8 cellular contexts compared by ENCODE assay signal in genomic region chr4:82890913-82891727, GRCh38. TPM values are rescaled to one million over a fixed set of nuclear protein-coding genes. Genes with fewer than 3 reads are reported as not detected.
DNase-seq lines count a peak whose midpoint lies in the region; ATAC-seq and TF ChIP-seq lines count a peak whose summit lies in the region.

A gene with protein sequence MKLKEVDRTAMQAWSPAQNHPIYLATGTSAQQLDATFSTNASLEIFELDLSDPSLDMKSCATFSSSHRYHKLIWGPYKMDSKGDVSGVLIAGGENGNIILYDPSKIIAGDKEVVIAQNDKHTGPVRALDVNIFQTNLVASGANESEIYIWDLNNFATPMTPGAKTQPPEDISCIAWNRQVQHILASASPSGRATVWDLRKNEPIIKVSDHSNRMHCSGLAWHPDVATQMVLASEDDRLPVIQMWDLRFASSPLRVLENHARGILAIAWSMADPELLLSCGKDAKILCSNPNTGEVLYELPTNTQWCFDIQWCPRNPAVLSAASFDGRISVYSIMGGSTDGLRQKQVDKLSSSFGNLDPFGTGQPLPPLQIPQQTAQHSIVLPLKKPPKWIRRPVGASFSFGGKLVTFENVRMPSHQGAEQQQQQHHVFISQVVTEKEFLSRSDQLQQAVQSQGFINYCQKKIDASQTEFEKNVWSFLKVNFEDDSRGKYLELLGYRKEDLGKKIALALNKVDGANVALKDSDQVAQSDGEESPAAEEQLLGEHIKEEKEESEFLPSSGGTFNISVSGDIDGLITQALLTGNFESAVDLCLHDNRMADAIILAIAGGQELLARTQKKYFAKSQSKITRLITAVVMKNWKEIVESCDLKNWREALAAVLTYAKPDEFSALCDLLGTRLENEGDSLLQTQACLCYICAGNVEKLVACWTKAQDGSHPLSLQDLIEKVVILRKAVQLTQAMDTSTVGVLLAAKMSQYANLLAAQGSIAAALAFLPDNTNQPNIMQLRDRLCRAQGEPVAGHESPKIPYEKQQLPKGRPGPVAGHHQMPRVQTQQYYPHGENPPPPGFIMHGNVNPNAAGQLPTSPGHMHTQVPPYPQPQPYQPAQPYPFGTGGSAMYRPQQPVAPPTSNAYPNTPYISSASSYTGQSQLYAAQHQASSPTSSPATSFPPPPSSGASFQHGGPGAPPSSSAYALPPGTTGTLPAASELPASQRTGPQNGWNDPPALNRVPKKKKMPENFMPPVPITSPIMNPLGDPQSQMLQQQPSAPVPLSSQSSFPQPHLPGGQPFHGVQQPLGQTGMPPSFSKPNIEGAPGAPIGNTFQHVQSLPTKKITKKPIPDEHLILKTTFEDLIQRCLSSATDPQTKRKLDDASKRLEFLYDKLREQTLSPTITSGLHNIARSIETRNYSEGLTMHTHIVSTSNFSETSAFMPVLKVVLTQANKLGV (minus strand): TSS chr4:82891153. CDS start chr4:82881936, 9,217 bp downstream.

- H3K4me1 ChIP-seq in left ventricle myocardium inferior, result peaks cover 51% of the 10 kb centered on the region
- no peaks in the 10 kb centered on the region for H3K4me1 ChIP-seq in prostate gland (replicated peaks)
- peaks cover 2% of the 10 kb centered on the region for H3K4me1 ChIP-seq in urinary bladder (ENCODE audit: insufficient read depth)

- peak within 1 kb of the TSS; percentile 88 for H3K4me3 Mint-ChIP-seq in T-helper 1 cell treated with Interleukin-12 subunit alpha and Interleukin-12 subunit beta and Interleukin-4 antibody, amounts not matched to agents 30 μg/mL and 1 μg/mL, for 36 hours

- peak; percentile 95 for ATAC-seq in HG02885 (IDR thresholded peaks at IDR 0.05; ENCODE audit: poor library complexity, unreplicated experiment)

- intact Hi-C loops in left ventricle myocardium inferior (cut with micrococcal nuclease), result no loop called here
- intact Hi-C loops in prostate gland (cut with DNase I), result loop anchor here (2.0 to 10.0 kb wide), 3 partner anchors 364 to 519 kb away; partner anchors contain the start of genes ENOPH1, HNRNPD and HNRNPDL

- peaks cover 34% of the 10 kb centered on the region for H3K4me1 Mint-ChIP-seq in T-helper 1 cell treated with Interleukin-12 subunit alpha and Interleukin-12 subunit beta and Interleukin-4 antibody, amounts not matched to agents 30 μg/mL and 1 μg/mL, for 36 hours (ENCODE audit: low read depth)

- WGBS in prostate gland, result under 1% methylated on average over 46 of the region's 71 CpGs
- WGBS in urinary bladder, result under 1% methylated on average over 71 of the region's 71 CpGs

- peaks cover 27% of the 10 kb centered on the region for H3K36me3 ChIP-seq in left ventricle myocardium inferior
- no peaks in the 10 kb centered on the region for H3K36me3 ChIP-seq in prostate gland
- no peaks in the 10 kb centered on the region for H3K36me3 ChIP-seq in urinary bladder (ENCODE audit: insufficient read depth)

- H3K4me3 ChIP-seq in left ventricle myocardium inferior, result peak within 1 kb of the TSS; percentile 89
- peak within 1 kb of the TSS; percentile 56 to 79 for H3K4me3 ChIP-seq in prostate gland
- H3K4me3 ChIP-seq in urinary bladder (ENCODE audit: low read depth, low read length), result peak within 1 kb of the TSS; percentile 75

- DNase-seq in NCI-H1694 (lab: John Stamatoyannopoulos, UW) (peak; percentile 82), amygdala (lab: John Stamatoyannopoulos, UW) (peak; percentile 57 to 96 (median 88)), left ventricle myocardium inferior (peak; percentile 96), prostate gland (ENCODE audit: low spot score) (peak; percentile 96)

- H3K9me3 ChIP-seq in left ventricle myocardium inferior (replicated peaks), result no peaks in the 10 kb centered on the region
- H3K9me3 ChIP-seq in prostate gland, result no peaks in the 10 kb centered on the region

- H3K27ac ChIP-seq in left ventricle myocardium inferior (replicated peaks) (peak within 1 kb of the TSS; percentile 98), prostate gland (peak within 1 kb of the TSS; percentile 93 to 98), urinary bladder (ENCODE audit: low read depth) (peak within 1 kb of the TSS; percentile 99)

- H3K27me3 ChIP-seq in left ventricle myocardium inferior (ENCODE audit: low read depth), result no peaks in the 10 kb centered on the region
- no peaks in the 10 kb centered on the region for H3K27me3 ChIP-seq in prostate gland (replicated peaks; ENCODE audit: insufficient read depth)

- TF ChIP-seq CTCF in left ventricle myocardium inferior (IDR thresholded peaks at IDR 0.05; ENCODE audit: borderline replicate concordance) (peak; percentile 11), prostate gland (IDR thresholded peaks at IDR 0.05) (peak in 2 of 4 experiments; percentile 11 to 31)

- no peaks in the 10 kb centered on the region for H3K27me3 Mint-ChIP-seq in T-helper 1 cell treated with Interleukin-12 subunit alpha and Interleukin-12 subunit beta and Interleukin-4 antibody, amounts not matched to agents 30 μg/mL and 1 μg/mL, for 36 hours (ENCODE audit: low read depth)

- peaks cover 13% of the 10 kb centered on the region for H3K36me3 Mint-ChIP-seq in T-helper 1 cell treated with Interleukin-12 subunit alpha and Interleukin-12 subunit beta and Interleukin-4 antibody, amounts not matched to agents 30 μg/mL and 1 μg/mL, for 36 hours (ENCODE audit: low read depth)

- H3K27ac Mint-ChIP-seq in T-helper 1 cell treated with Interleukin-12 subunit alpha and Interleukin-12 subunit beta and Interleukin-4 antibody, amounts not matched to agents 30 μg/mL and 1 μg/mL, for 36 hours, result peak within 1 kb of the TSS; percentile 97

- no peaks in the 10 kb centered on the region for H3K9me3 Mint-ChIP-seq in T-helper 1 cell treated with Interleukin-12 subunit alpha and Interleukin-12 subunit beta and Interleukin-4 antibody, amounts not matched to agents 30 μg/mL and 1 μg/mL, for 36 hours

- peak; percentile 94 for TF ChIP-seq POLR2A in GM15510 (IDR thresholded peaks at IDR 0.05; ENCODE audit: borderline replicate concordance, extremely low read depth, insufficient read length)
- peak; percentile 95 for TF ChIP-seq POLR2A in prostate gland (IDR thresholded peaks at IDR 0.05)

RNA-seq across cellular contexts. Expression of the gene that starts here (rescaled TPM):
- 115 TPM for total RNA-seq in left ventricle myocardium inferior
- total RNA-seq in prostate gland, result 100 to 1,000 TPM; 191 to 196 TPM
- total RNA-seq in urinary bladder, result 522 TPM
- 109 TPM for polyA plus RNA-seq in urinary bladder

Comparison
In these comparisons a context has a peak if more than half of its experiments do, and no peak if none do; other contexts are left out.
1. Peak in every context shown above with its lines: DNase-seq, ATAC-seq, H3K4me3 ChIP-seq and H3K27ac ChIP-seq.